In genomic region chr16:2782583-2783351, GRCh38 we compare ENCODE assay signal across 1 cellular context.
TF ChIP-seq lines count a peak whose summit lies in the region.

No MANE protein-coding gene starts in this region.

TF ChIP-seq in IMR-90, 13 proteins besides CTCF, POLR2A, EP300 and RAD21:
- TF ChIP-seq RCOR1 (IDR thresholded peaks at IDR 0.05; ENCODE audit: insufficient replicate concordance, low read length) (no peak), SMC3 (IDR thresholded peaks at IDR 0.05; ENCODE audit: low read depth, low read length) (no peak), MAZ (IDR thresholded peaks at IDR 0.05; ENCODE audit: borderline replicate concordance, low read depth, low read length) (no peak), BHLHE40 (IDR thresholded peaks at IDR 0.05; ENCODE audit: low read depth, low read length) (no peak), ELK1 (IDR thresholded peaks at IDR 0.05; ENCODE audit: borderline replicate concordance, low read depth, low read length) (no peak), MXI1 (IDR thresholded peaks at IDR 0.05; ENCODE audit: borderline replicate concordance, low read depth, low read length) (no peak), CHD1 (IDR thresholded peaks at IDR 0.05; ENCODE audit: low read depth, low read length) (no peak), CEBPB (IDR thresholded peaks at IDR 0.05; ENCODE audit: low read depth, low read length) (no peak), MAFK (IDR thresholded peaks at IDR 0.05; ENCODE audit: low read depth, low read length) (no peak), NFE2L2 (IDR thresholded peaks at IDR 0.05; ENCODE audit: low read depth, low read length) (no peak), USF2 (IDR thresholded peaks at IDR 0.05; ENCODE audit: low read depth, low read length) (no peak), FOS (IDR thresholded peaks at IDR 0.05; ENCODE audit: low read depth, low read length) (no peak), RFX5 (IDR thresholded peaks at IDR 0.05; ENCODE audit: low read depth, low read length) (no peak)
